Comparison of ENCODE assay signal across 18 cellular contexts in genomic region chr14:94942601-94943000, GRCh38.
"Had no signal": no experiment of that assay in that cellular context is flagged by ENCODE, and none has a peak within 500 bp of the region (broad histone marks: within the 10 kb centered on the region; RNA-seq: fewer than 3 reads in every experiment).

No MANE protein-coding gene starts in this region.

- H3K4me1 ChIP-seq: foreskin keratinocyte, heart left ventricle, left lung, lower lobe of right lung had no signal

- H2AFZ ChIP-seq: hepatocyte had no signal

- H3K36me3 Mint-ChIP-seq: immature natural killer cell had no signal

- H3K27ac ChIP-seq: coronary artery, dorsolateral prefrontal cortex, esophagus muscularis mucosa, foreskin keratinocyte, gastroesophageal sphincter, heart left ventricle, hepatocyte, left lung, lower lobe of right lung had no signal

- H3K36me3 ChIP-seq: esophagus muscularis mucosa, gastroesophageal sphincter, heart left ventricle, left lung, lower lobe of right lung had no signal

- H3K4me3 ChIP-seq: coronary artery, dorsolateral prefrontal cortex, esophagus muscularis mucosa, gastroesophageal sphincter, heart left ventricle, hepatocyte, left lung, lower lobe of right lung had no signal

- H3K79me2 ChIP-seq: hepatocyte had no signal

- DNase-seq: dermis blood vessel endothelial cell; dorsolateral prefrontal cortex; effector CD4-positive, alpha-beta T cell; effector memory CD4-positive, alpha-beta T cell; foreskin keratinocyte; heart left ventricle; hypothalamus; immature natural killer cell; left cardiac atrium; left lung; left ventricle myocardium superior; lower lobe of right lung; mesenchymal stem cell; midbrain had no signal

- H3K9me3 Mint-ChIP-seq: immature natural killer cell had no signal

- H3K4me2 ChIP-seq: hepatocyte had no signal

- H3K9me3 ChIP-seq: left lung, lower lobe of right lung had no signal

- H3K27me3 ChIP-seq: esophagus muscularis mucosa, foreskin keratinocyte, gastroesophageal sphincter, heart left ventricle, hepatocyte, left lung had no signal

- ATAC-seq: foreskin keratinocyte, gastroesophageal sphincter, heart left ventricle, left cardiac atrium, left lung, left ventricle myocardium superior, lower lobe of right lung had no signal
